ENCODE assay signal across 8 cellular contexts in the genomic region with DNA sequence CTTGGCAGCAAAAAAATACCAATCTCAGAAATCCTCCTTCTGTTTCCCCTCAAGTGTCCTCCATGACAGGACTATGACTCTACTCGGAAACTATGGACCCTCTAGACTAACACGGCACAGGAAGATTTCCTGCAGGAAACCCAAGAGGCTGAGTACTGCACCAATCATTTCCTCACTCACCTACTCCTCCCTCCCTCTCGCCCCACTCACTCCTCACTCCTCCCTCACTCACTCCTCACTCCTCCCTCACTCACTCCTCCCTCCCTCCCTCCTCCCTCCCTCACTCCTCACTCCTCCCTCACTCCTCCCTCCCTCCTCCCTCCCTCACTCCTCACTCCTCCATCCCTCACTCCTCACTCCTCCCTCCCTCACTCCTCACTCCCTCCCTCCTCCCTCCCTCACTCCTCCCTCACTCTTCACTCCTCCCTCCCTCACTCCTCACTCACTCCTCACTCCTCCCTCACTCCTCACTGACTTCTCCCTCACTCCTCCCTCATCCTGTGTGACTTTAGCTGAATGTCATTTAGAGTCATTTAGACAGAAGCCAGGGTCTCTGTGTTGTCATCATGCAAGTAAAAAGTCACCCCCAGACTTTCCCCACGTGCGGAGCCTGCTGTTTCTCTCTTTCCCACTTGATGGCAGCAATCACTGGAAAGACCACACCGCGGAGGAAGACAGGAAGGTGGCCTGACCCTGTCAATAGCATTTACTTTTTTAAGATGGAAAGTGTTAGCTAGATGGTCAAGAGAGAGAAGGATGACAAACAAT.
A peak's percentile ranks its signal among the peaks of the same experiment; 100 is the strongest.
DNase-seq lines count a peak whose midpoint lies in the region; TF ChIP-seq lines count a peak whose summit lies in the region.

No MANE protein-coding gene starts in this region.

- TF ChIP-seq CTCF in GM10266 (IDR thresholded peaks at IDR 0.05; ENCODE audit: control insufficient read depth, insufficient read depth, low read depth, missing control alignments), result peak; percentile 34
- TF ChIP-seq CTCF in Loucy (conservative IDR thresholded peaks at IDR 0.05; ENCODE audit: low read length), result peak; percentile 76
- peak; percentile 96 for TF ChIP-seq CTCF in osteoblast (IDR thresholded peaks at IDR 0.05; ENCODE audit: extremely low read depth, low read depth, low read length)

- H3K27ac ChIP-seq in osteoblast (ENCODE audit: low read depth, low read length), result no peak overlapping the region

- no peak overlapping the region for H3K9ac ChIP-seq in Loucy (ENCODE audit: low read depth, low read length, poor library complexity, severe bottlenecking)

- DNase-seq in GM10266 (ENCODE audit: extremely low spot score) (no peak), epidermal melanocyte (ENCODE audit: insufficient read length, low spot score) (peak; percentile 43), osteoblast (ENCODE audit: insufficient read length, low spot score, missing footprints) (peak; percentile 88), NCI-H2029 (lab: John Stamatoyannopoulos, UW) (no peak), middle frontal gyrus (ENCODE audit: extremely low spot score, low spot score) (no peak), NCI-H1417 treated with DMSO at 0.1 percent for 48 hours (lab: John Stamatoyannopoulos, UW) (no peak), NCI-H1694 (lab: John Stamatoyannopoulos, UW) (no peak)

- H3K4me1 ChIP-seq in Loucy (ENCODE audit: insufficient read depth, low read length, poor library complexity, severe bottlenecking) (no peaks in the 10 kb centered on the region), osteoblast (ENCODE audit: insufficient read depth, low read length) (no peaks in the 10 kb centered on the region)

- no peaks in the 10 kb centered on the region for H3K9me2 ChIP-seq in Loucy (replicated peaks; ENCODE audit: low read depth, low read length)

- H3K36me3 ChIP-seq in Loucy (ENCODE audit: insufficient read depth, low read length), result no peaks in the 10 kb centered on the region
- H3K36me3 ChIP-seq in osteoblast (ENCODE audit: insufficient read depth, low read length), result no peaks in the 10 kb centered on the region

- H4K20me1 ChIP-seq in Loucy (ENCODE audit: insufficient read depth, low read length, poor library complexity, severe bottlenecking) (no peaks in the 10 kb centered on the region), osteoblast (ENCODE audit: insufficient read depth, low read length) (no peaks in the 10 kb centered on the region)

- H3K9me3 ChIP-seq in Loucy (ENCODE audit: insufficient read depth, low read depth, low read length) (no peaks in the 10 kb centered on the region), osteoblast (ENCODE audit: low read depth, low read length) (no peaks in the 10 kb centered on the region)

- no peaks in the 10 kb centered on the region for H3K79me2 ChIP-seq in Loucy (ENCODE audit: insufficient read depth, low read length)
- H3K79me2 ChIP-seq in osteoblast (ENCODE audit: insufficient read depth, low read length), result no peaks in the 10 kb centered on the region

- H2AFZ ChIP-seq in Loucy (ENCODE audit: low read length) (0 out of 2 replicates have a peak overlapping the region, but pooled peaks have one; percentile 44), osteoblast (ENCODE audit: low read length) (peak overlapping the region; percentile 51)

- no peak overlapping the region for H3K4me3 ChIP-seq in Loucy (ENCODE audit: low read length, poor library complexity, severe bottlenecking)
- no peak overlapping the region for H3K4me3 ChIP-seq in osteoblast (ENCODE audit: insufficient read depth, low read length)

- no peaks in the 10 kb centered on the region for H3K27me3 ChIP-seq in Loucy (ENCODE audit: insufficient read depth, low read length, poor library complexity, severe bottlenecking)
- H3K27me3 ChIP-seq in osteoblast (ENCODE audit: insufficient read depth, low read length), result peaks cover 3% of the 10 kb centered on the region

- H3K4me2 ChIP-seq in Loucy (ENCODE audit: low read depth, low read length, poor library complexity, severe bottlenecking) (no peak overlapping the region), osteoblast (ENCODE audit: insufficient read depth, low read length) (peak overlapping the region; percentile 19)

- no peaks in the 10 kb centered on the region for H3F3A ChIP-seq in Loucy (ENCODE audit: low read depth)

Comparison
In these comparisons a context has a peak if more than half of its experiments do, and no peak if none do; other contexts are left out.
1. DNase-seq: peak in epidermal melanocyte (single experiment) and osteoblast (single experiment); none in GM10266 (single experiment), NCI-H2029 (single experiment), middle frontal gyrus (single experiment), NCI-H1417 treated with DMSO at 0.1 percent for 48 hours (single experiment) and NCI-H1694 (single experiment).
2. CTCF ChIP-seq: peak in every context shown above with its lines; median percentile 96 in osteoblast; 76 in Loucy; 34 in GM10266.